In genomic region chr6:14804001-14804401, GRCh38 we compare ENCODE assay signal across 16 cellular contexts.
DNase-seq lines count a peak whose midpoint lies in the region; ATAC-seq lines count a peak whose summit lies in the region.
"Had no signal": no experiment of that assay in that cellular context is flagged by ENCODE, and none has a peak within 500 bp of the region (broad histone marks: within the 10 kb centered on the region; RNA-seq: fewer than 3 reads in every experiment).

No MANE protein-coding gene starts in this region.

- no peak overlapping the region for H2BK15ac ChIP-seq in mesenchymal stem cell (ENCODE audit: low read depth, poor library complexity, severe bottlenecking)

- H2BK5ac ChIP-seq in mesenchymal stem cell (ENCODE audit: low read depth, low read length, poor library complexity, severe bottlenecking), result no peak overlapping the region

- H4K91ac ChIP-seq in mesenchymal stem cell (ENCODE audit: low read length), result no peak overlapping the region

- H3K27me3 ChIP-seq in mesenchymal stem cell (ENCODE audit: control insufficient read depth in 1 of 2, insufficient read depth in 1 of 2, low read length in 2 of 2), result no peaks in the 10 kb centered on the region
- H3K27me3 ChIP-seq in CD8-positive, alpha-beta memory T cell (ENCODE audit: insufficient read depth, low read length, poor library complexity, severe bottlenecking), result no peaks in the 10 kb centered on the region
- H3K27me3 ChIP-seq: gastroesophageal sphincter, right atrium auricular region had no signal

- no peak overlapping the region for H2BK120ac ChIP-seq in mesenchymal stem cell (ENCODE audit: low read depth, low read length)

- H3K9ac ChIP-seq in mesenchymal stem cell (ENCODE audit: low read length), result no peak overlapping the region

- ATAC-seq in HG03520 (IDR thresholded peaks at IDR 0.05; ENCODE audit: unreplicated experiment) (no peak), GM21526 (IDR thresholded peaks at IDR 0.05; ENCODE audit: low FRiP score, unreplicated experiment) (no peak), GM18868 (IDR thresholded peaks at IDR 0.05; ENCODE audit: unreplicated experiment) (no peak)
- ATAC-seq: naive thymus-derived CD4-positive, alpha-beta T cell had no signal

- H2AK5ac ChIP-seq in mesenchymal stem cell (ENCODE audit: low read length, severe bottlenecking), result no peak overlapping the region

- peak overlapping the region in 1 of 2 experiments; percentile 34 for H3K18ac ChIP-seq in mesenchymal stem cell (ENCODE audit: low read depth in 1 of 2, low read length in 2 of 2)

- H4K8ac ChIP-seq in mesenchymal stem cell (ENCODE audit: low read length), result no peak overlapping the region

- no peak overlapping the region for H3K14ac ChIP-seq in mesenchymal stem cell (ENCODE audit: low read length in 2 of 2)

- no peaks in the 10 kb centered on the region for H3K9me3 ChIP-seq in mesenchymal stem cell (ENCODE audit: control insufficient read depth, low read length)
- H3K9me3 ChIP-seq in CD8-positive, alpha-beta memory T cell (ENCODE audit: low read length), result no peaks in the 10 kb centered on the region
- H3K9me3 ChIP-seq: gastroesophageal sphincter, right atrium auricular region had no signal

- CTCF ChIA-PET in CD8-positive, alpha-beta memory T cell (lab: Charles Lee), result no interaction called here

- no peaks in the 10 kb centered on the region for H3K79me1 ChIP-seq in mesenchymal stem cell (replicated peaks; ENCODE audit: low read length, poor library complexity, severe bottlenecking)

- DNase-seq in CD1c-positive myeloid dendritic cell (ENCODE audit: extremely low spot score) (peak; percentile 34), NCI-H69 (lab: John Stamatoyannopoulos, UW) (peak; percentile 78), cerebellar nuclear complex (lab: John Stamatoyannopoulos, UW) (peak; percentile 51 to 55), mesenchymal stem cell (peak; percentile 58)
- no peak for DNase-seq in CD8-positive, alpha-beta memory T cell
- DNase-seq: activated CD4-positive, CD25-positive, alpha-beta regulatory T cell treated with anti-CD3 and anti-CD28 coated beads, Interleukin-2, amount 50 U/mL, for 72 hours; activated T-cell treated with anti-CD3 and anti-CD28 coated beads for 4 hours; CD4-positive, alpha-beta memory T cell; effector CD4-positive, alpha-beta T cell; naive thymus-derived CD4-positive, alpha-beta T cell had no signal

- H3K36me3 ChIP-seq in mesenchymal stem cell (ENCODE audit: control insufficient read depth in 1 of 2, insufficient read depth in 2 of 2, low read depth in 1 of 2, low read length in 2 of 2), result no peaks in the 10 kb centered on the region
- H3K36me3 ChIP-seq in CD8-positive, alpha-beta memory T cell (ENCODE audit: insufficient read depth, low read length), result no peaks in the 10 kb centered on the region
- H3K36me3 ChIP-seq: gastroesophageal sphincter, right atrium auricular region had no signal

- H3K9me3 Mint-ChIP-seq in CD8-positive, alpha-beta memory T cell, result no peaks in the 10 kb centered on the region

- peak overlapping the region in 1 of 2 experiments; percentile 3 for H2BK12ac ChIP-seq in mesenchymal stem cell (ENCODE audit: low read length in 2 of 2)

- H3K27ac ChIP-seq in mesenchymal stem cell (ENCODE audit: low read length, poor library complexity, severe bottlenecking), result no peak overlapping the region
- no peak overlapping the region for H3K27ac ChIP-seq in CD8-positive, alpha-beta memory T cell (ENCODE audit: low read depth, low read length)

- H3K23ac ChIP-seq in mesenchymal stem cell (ENCODE audit: low read length in 2 of 2), result no peak overlapping the region

- H3K4me1 ChIP-seq in mesenchymal stem cell (ENCODE audit: control insufficient read depth, insufficient read depth, low read depth, low read length), result peaks cover 8% of the 10 kb centered on the region
- no peaks in the 10 kb centered on the region for H3K4me1 ChIP-seq in CD8-positive, alpha-beta memory T cell (ENCODE audit: insufficient read depth, low read length)

- H3K4ac ChIP-seq in mesenchymal stem cell (ENCODE audit: low read depth in 1 of 2, low read length in 2 of 2), result no peak overlapping the region

- 75% methylated on average over 8 of the region's 8 CpGs for whole genome bisulfite sequencing in mesenchymal stem cell

- H3K4me1 Mint-ChIP-seq in CD8-positive, alpha-beta memory T cell, result peaks cover 0 to under 1% (median 0%) of the 10 kb centered on the region in 3 donors

- H3K4me3 Mint-ChIP-seq in CD8-positive, alpha-beta memory T cell, result no peak overlapping the region
- H3K4me3 Mint-ChIP-seq: CD4-positive, alpha-beta memory T cell; naive thymus-derived CD4-positive, alpha-beta T cell; stimulated activated naive CD8-positive, alpha-beta T cell treated with anti-CD3 and anti-CD28 coated beads, Interleukin-15, Interleukin-2, amounts not matched to agents 100 ng/mL and 50 ng/mL, for 24 hours had no signal

- POLR2A ChIA-PET in CD8-positive, alpha-beta memory T cell (lab: Charles Lee), result no interaction called here

- H2AFZ ChIP-seq in mesenchymal stem cell (ENCODE audit: low read depth, low read length), result no peak overlapping the region

- H3K4me3 ChIP-seq in mesenchymal stem cell (ENCODE audit: insufficient read depth in 1 of 2, low read depth in 1 of 2, low read length in 2 of 2), result no peak overlapping the region
- no peak overlapping the region for H3K4me3 ChIP-seq in CD8-positive, alpha-beta memory T cell (ENCODE audit: low read length)
- H3K4me3 ChIP-seq: gastroesophageal sphincter, right atrium auricular region had no signal

- H3K4me2 ChIP-seq in mesenchymal stem cell (ENCODE audit: low read length, poor library complexity, severe bottlenecking), result no peak overlapping the region

- H3K27me3 Mint-ChIP-seq in CD8-positive, alpha-beta memory T cell, result peaks cover 11 to 12% of the 10 kb centered on the region in 2 donors

- H3K36me3 Mint-ChIP-seq in CD8-positive, alpha-beta memory T cell, result no peaks in the 10 kb centered on the region
- H3K36me3 Mint-ChIP-seq: CD4-positive, alpha-beta memory T cell had no signal

- H3K27ac Mint-ChIP-seq in CD8-positive, alpha-beta memory T cell, result no peak overlapping the region
- H3K27ac Mint-ChIP-seq: CD4-positive, alpha-beta memory T cell; stimulated activated naive CD8-positive, alpha-beta T cell treated with anti-CD3 and anti-CD28 coated beads, Interleukin-15, Interleukin-2, amounts not matched to agents 100 ng/mL and 50 ng/mL, for 24 hours had no signal

Comparison
In these comparisons a context has a peak if more than half of its experiments do, and no peak if none do; other contexts are left out.
1. DNase-seq: peak in CD1c-positive myeloid dendritic cell (single experiment), NCI-H69 (single experiment), cerebellar nuclear complex (2 of 2) and mesenchymal stem cell (single experiment); none in CD8-positive, alpha-beta memory T cell (0 of 5).